8 cellular contexts compared by ENCODE assay signal in genomic region chr2:201116115-201116958, GRCh38. TPM values are rescaled to one million over a fixed set of nuclear protein-coding genes. Genes with fewer than 3 reads are reported as not detected.
DNase-seq lines count a peak whose midpoint lies in the region; ATAC-seq and TF ChIP-seq lines count a peak whose summit lies in the region.

CFLAR (plus strand) TSS chr2:201116164; CDS start chr2:201129866, 13,702 bp downstream.

- peak; percentile 20 for ATAC-seq in GM18499 (IDR thresholded peaks at IDR 0.05; ENCODE audit: insufficient read depth, unreplicated experiment)
- peak; percentile 27 for ATAC-seq in HG02840 (IDR thresholded peaks at IDR 0.05; ENCODE audit: low FRiP score, unreplicated experiment)

- H3K4me3 ChIP-seq in iPS-18c (ENCODE audit: insufficient read depth, low read depth, low read length) (peak within 1 kb of the TSS; percentile 55), skeletal muscle satellite cell (ENCODE audit: low read length) (peak within 1 kb of the TSS; percentile 75)

- H3K9me3 Mint-ChIP-seq in brain: peaks cover 0 to 13% (median 4%) of the 10 kb centered on the region in 5 experiments

- H3K4me1 Mint-ChIP-seq in brain: peaks cover 32% of the 10 kb centered on the region

- H3K4me2 ChIP-seq in skeletal muscle satellite cell (ENCODE audit: low read length): peak within 1 kb of the TSS; percentile 89

- peaks cover 4% of the 10 kb centered on the region for H3K36me3 ChIP-seq in skeletal muscle satellite cell (ENCODE audit: insufficient read depth, low read length)

- peak within 1 kb of the TSS; percentile 93 for H3K9ac ChIP-seq in skeletal muscle satellite cell (ENCODE audit: low read depth, low read length)

- peaks cover 30% of the 10 kb centered on the region for H3K4me1 ChIP-seq in skeletal muscle satellite cell (ENCODE audit: control insufficient read depth, insufficient read depth, low read length)

- DNase-seq in NCI-H2029 (lab: John Stamatoyannopoulos, UW): peak; percentile 37
- peak; percentile 87 for DNase-seq in UCSD-AML1 (lab: John Stamatoyannopoulos, UW; ENCODE audit: unreplicated experiment)
- no peak for DNase-seq in NCI-H446 (lab: John Stamatoyannopoulos, UW)

- H3K36me3 Mint-ChIP-seq in brain: no peaks in the 10 kb centered on the region

- TF ChIP-seq CTCF in brain (conservative IDR thresholded peaks at IDR 0.05): no peak

- peaks cover 34% of the 10 kb centered on the region for H3K27me3 Mint-ChIP-seq in brain

- H3K27ac Mint-ChIP-seq in brain: peak within 1 kb of the TSS; percentile 90 to 97 (median 96)

- H3K9me3 ChIP-seq in iPS-18c (ENCODE audit: control insufficient read depth, insufficient read depth, low read length) (no peaks in the 10 kb centered on the region), skeletal muscle satellite cell (replicated peaks; ENCODE audit: low read length) (no peaks in the 10 kb centered on the region)

- H3K27me3 ChIP-seq in skeletal muscle satellite cell (ENCODE audit: control insufficient read depth, insufficient read depth, low read length): no peaks in the 10 kb centered on the region

- H3K4me3 Mint-ChIP-seq in brain: peak within 1 kb of the TSS; percentile 76 to 94 (median 86)

RNA-seq across cellular contexts. Expression of gene CFLAR, which starts in this region (rescaled TPM):
- 16.6 TPM for polyA plus RNA-seq in brain (ENCODE audit: insufficient read depth, low read depth, low replicate concordance)
- 72.1 and 75.3 TPM in 2 replicates for total RNA-seq in skeletal muscle satellite cell (2012; rRNA removed)

Comparison
In these comparisons a context has a peak if more than half of its experiments do, and no peak if none do; other contexts are left out.
1. DNase-seq: peak in NCI-H2029 (single experiment) and UCSD-AML1 (single experiment); none in NCI-H446 (0 of 2).